ENCODE assay signal across 7 cellular contexts in genomic region chr7:37604078-37604477, GRCh38.
"Had no signal": no experiment of that assay in that cellular context is flagged by ENCODE, and none has a peak within 500 bp of the region (broad histone marks: within the 10 kb centered on the region; RNA-seq: fewer than 3 reads in every experiment).

No MANE protein-coding gene starts in this region.

- H3K36me3 ChIP-seq: HAP-1 had no signal

- H3K4me3 ChIP-seq: GM23248, HAP-1 had no signal

- ATAC-seq: HCT116 had no signal

- H3K9me3 ChIP-seq: HAP-1 had no signal

- H3K4me3 Mint-ChIP-seq: HFFc6 had no signal

- H3K27ac Mint-ChIP-seq: HFFc6 had no signal

- H3K4me1 ChIP-seq: HAP-1 had no signal

- DNase-seq: GM23248, GOT3, H7, HFFc6, IMR-90 had no signal

- H3K27ac ChIP-seq: GM23248 had no signal

- H3K9ac ChIP-seq: GM23248 had no signal
